In the genomic region with DNA sequence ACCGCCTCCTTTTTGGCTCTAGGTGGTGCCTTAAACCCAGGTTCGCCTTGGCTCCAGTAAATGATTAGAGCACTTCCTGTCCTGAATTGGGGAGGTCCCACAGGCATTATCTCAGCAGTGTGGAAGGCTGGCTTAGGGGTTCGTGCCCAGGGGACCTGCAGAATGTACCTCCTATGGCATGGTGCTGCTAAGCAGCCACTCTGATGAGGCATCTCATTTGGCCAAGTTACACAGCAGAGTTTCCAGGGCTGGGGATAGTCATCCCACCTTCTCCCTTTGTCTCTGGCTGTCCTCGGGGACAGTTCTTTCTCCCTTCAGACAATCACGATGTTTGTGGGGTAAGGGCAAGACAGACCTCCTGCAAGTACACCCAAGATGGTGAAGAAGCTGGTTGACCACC, we compare ENCODE assay signal across 8 cellular contexts.
"Had no signal": no experiment of that assay in that cellular context is flagged by ENCODE, and none has a peak within 500 bp of the region (broad histone marks: within the 10 kb centered on the region; RNA-seq: fewer than 3 reads in every experiment).

No MANE protein-coding gene starts in this region.

- ATAC-seq: GM12878 had no signal

- DNase-seq: GDM1, GF-D8 had no signal

- H3K4me3 ChIP-seq: GM12878 had no signal

- FAIRE-seq: G401.6, GM12878, GM12891, GM12892, GM18507, GM19239 had no signal
